22 cellular contexts compared by ENCODE assay signal in the genomic region with DNA sequence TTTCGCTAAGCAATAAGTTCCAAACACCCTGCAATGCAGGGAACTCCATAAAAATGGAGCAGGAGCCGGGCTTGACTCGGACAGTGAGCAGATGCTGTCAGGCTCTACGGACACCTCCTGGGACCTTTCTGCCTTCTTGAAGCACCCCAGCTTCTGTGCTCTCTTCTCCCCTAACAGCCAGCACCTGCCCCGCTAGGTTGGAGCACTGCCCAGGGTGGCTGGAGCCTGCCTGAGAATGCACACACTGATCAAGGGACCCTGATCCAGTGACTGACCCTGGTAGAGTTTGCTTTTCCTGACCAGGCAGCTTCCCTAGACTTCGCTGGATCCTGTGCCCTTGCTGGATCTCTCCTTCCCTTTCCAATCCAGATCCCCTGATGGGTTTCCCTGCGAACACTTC.
"Had no signal": no experiment of that assay in that cellular context is flagged by ENCODE, and none has a peak within 500 bp of the region (broad histone marks: within the 10 kb centered on the region; RNA-seq: fewer than 3 reads in every experiment).

No MANE protein-coding gene starts in this region.

- H3K9ac ChIP-seq: parathyroid adenoma had no signal

- ATAC-seq: left ventricle myocardium superior, lower lobe of right lung, natural killer cell, sciatic nerve had no signal

- H3K27me3 Mint-ChIP-seq: progenitor cell of endocrine pancreas; stimulated activated naive CD8-positive, alpha-beta T cell treated with anti-CD3 and anti-CD28 coated beads, Interleukin-15, amount 100 ng/mL, for 72 hours had no signal

- DNase-seq: dorsolateral prefrontal cortex; effector CD4-positive, alpha-beta T cell; hypothalamus; immature natural killer cell; islet precursor cell; kidney glomerular epithelial cell; left ventricle myocardium superior; lower lobe of right lung; natural killer cell; stimulated activated CD4-positive, alpha-beta T cell treated with anti-CD3 and anti-CD28 coated beads, Interleukin-12 subunit alpha, Interleukin-12 subunit beta, amount 100 ng/mL, for 4 hours; stimulated activated CD4-positive, alpha-beta T cell treated with anti-CD3 and anti-CD28 coated beads, Interleukin-1b, Interleukin-23, amount 100 ng/mL, for 48 hours; stimulated activated CD4-positive, alpha-beta T cell treated with anti-CD3 and anti-CD28 coated beads, Interleukin-4, amount 100 ng/mL, for 1 hour; stimulated activated CD8-positive, alpha-beta memory T cell treated with anti-CD3 and anti-CD28 coated beads, Interleukin-4, amount 100 ng/mL, for 48 hours; stimulated activated naive CD4-positive, alpha-beta T cell; stimulated activated naive CD8-positive, alpha-beta T cell treated with anti-CD3 and anti-CD28 coated beads, Interleukin-15, amount 100 ng/mL, for 72 hours; trophoblast cell had no signal

- H3K27me3 ChIP-seq: dorsolateral prefrontal cortex, suprapubic skin, vagina had no signal

- H3K4me2 ChIP-seq: smooth muscle cell had no signal

- H3K4me3 ChIP-seq: dorsolateral prefrontal cortex, lower lobe of right lung, smooth muscle cell, suprapubic skin, vagina had no signal

- H3K4me3 Mint-ChIP-seq: immature natural killer cell; natural killer cell; stimulated activated naive CD8-positive, alpha-beta T cell treated with anti-CD3 and anti-CD28 coated beads, Interleukin-15, amount 100 ng/mL, for 72 hours had no signal

- H3K36me3 ChIP-seq: lower lobe of right lung, suprapubic skin, vagina had no signal

- H3K4me1 ChIP-seq: lower lobe of right lung, suprapubic skin, vagina had no signal

- H3K27ac ChIP-seq: dorsolateral prefrontal cortex, lower lobe of right lung, parathyroid adenoma, suprapubic skin, vagina had no signal

- H3K79me2 ChIP-seq: parathyroid adenoma had no signal

- H2AFZ ChIP-seq: parathyroid adenoma had no signal

- H3K9me3 ChIP-seq: lower lobe of right lung, suprapubic skin, vagina had no signal

- H3K27ac Mint-ChIP-seq: natural killer cell, progenitor cell of endocrine pancreas had no signal
